8 cellular contexts compared by ENCODE assay signal in the genomic region with DNA sequence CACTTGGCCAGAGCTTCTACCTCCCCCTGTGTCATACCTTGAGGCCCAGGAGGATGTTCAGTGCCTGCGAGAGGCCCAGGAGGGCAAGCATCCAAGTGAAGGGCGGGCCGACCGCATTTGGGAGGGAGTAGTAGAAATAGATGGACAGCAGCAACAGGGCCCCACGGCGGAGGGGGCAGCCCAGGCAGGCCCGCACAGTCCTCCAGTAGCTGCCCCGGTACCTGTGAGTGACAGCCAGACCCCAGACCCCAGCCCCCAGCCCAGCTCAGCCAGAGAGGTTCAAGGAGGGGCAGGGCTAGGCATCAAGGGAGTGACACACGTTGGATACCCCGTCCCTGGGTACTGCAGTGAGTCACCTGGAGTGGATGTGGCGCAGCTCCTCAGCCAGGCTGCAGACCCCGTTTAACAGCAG. TPM values are rescaled to one million over a fixed set of nuclear protein-coding genes. Genes with fewer than 3 reads are reported as not detected.
DNase-seq lines count a peak whose midpoint lies in the region; ATAC-seq and TF ChIP-seq lines count a peak whose summit lies in the region.

No MANE protein-coding gene starts in this region.

- peak overlapping the region in 1 of 2 experiments; percentile 9 for H3K23ac ChIP-seq in mesenchymal stem cell (ENCODE audit: low read length in 2 of 2)

- intact Hi-C loops in Right ventricle myocardium superior (cut with DNase I): no loop called here
- intact Hi-C loops in Right ventricle myocardium inferior (cut with DNase I): loop anchor here (5.0 kb wide), 1 partner anchor 44 kb away; a partner anchor contains a TSS
- intact Hi-C loops in aorta (cut with DNase I): loop anchor here in 1 of 2 donors (2.0 to 5.0 kb wide), 2 partner anchors 32 to 44 kb away; a partner anchor contains a TSS

- 92% methylated on average over 12 of the region's 12 CpGs for WGBS in mesenchymal stem cell
- WGBS in aorta, 2 donors: 10% methylated on average over 12 of the region's 12 CpGs

- peak overlapping the region; percentile 81 to 95 for H2BK12ac ChIP-seq in mesenchymal stem cell (ENCODE audit: low read length in 2 of 2)

- peak overlapping the region; percentile 84 for H2BK15ac ChIP-seq in mesenchymal stem cell (ENCODE audit: low read depth, poor library complexity, severe bottlenecking)

- ATAC-seq in Right ventricle myocardium superior (ENCODE audit: poor library complexity): peak; percentile 23
- ATAC-seq in Right ventricle myocardium inferior: no peak
- ATAC-seq in aorta (ENCODE audit: low FRiP score): peak; percentile 48

- peak overlapping the region; percentile 96 for H3K27ac ChIP-seq in mesenchymal stem cell (ENCODE audit: low read length, poor library complexity, severe bottlenecking)
- H3K27ac ChIP-seq in aorta (ENCODE audit: low read depth in 1 of 2, low read length in 2 of 2): peak overlapping the region; percentile 96

- H3K9me3 ChIP-seq in mesenchymal stem cell (ENCODE audit: control insufficient read depth, low read length) (no peaks in the 10 kb centered on the region), aorta (ENCODE audit: control insufficient read depth, low read length) (no peaks in the 10 kb centered on the region), HAP-1 (no peaks in the 10 kb centered on the region)

- in situ Hi-C loops in astrocyte of the cerebellum (cut with HindIII; ENCODE audit: low sequenced_read_pairs): no loop called here
- in situ Hi-C loops in HAP-1 (cut with MboI; ENCODE audit: low sequenced_read_pairs): no loop called here

- peak overlapping the region; percentile 75 for H3K4me2 ChIP-seq in mesenchymal stem cell (ENCODE audit: low read length, poor library complexity, severe bottlenecking)

- H2AK5ac ChIP-seq in mesenchymal stem cell (ENCODE audit: low read length, severe bottlenecking): peak overlapping the region; percentile 95

- peak overlapping the region; percentile 94 for H3K9ac ChIP-seq in mesenchymal stem cell (ENCODE audit: low read length)

- peak overlapping the region; percentile 98 for H4K91ac ChIP-seq in mesenchymal stem cell (ENCODE audit: low read length)

- peak overlapping the region; percentile 95 for H4K8ac ChIP-seq in mesenchymal stem cell (ENCODE audit: low read length)

- H3K18ac ChIP-seq in mesenchymal stem cell (ENCODE audit: low read depth in 1 of 2, low read length in 2 of 2): peak overlapping the region; percentile 83 to 97

- peaks cover 10% of the 10 kb centered on the region for H3K79me1 ChIP-seq in mesenchymal stem cell (replicated peaks; ENCODE audit: low read length, poor library complexity, severe bottlenecking)

- H2BK5ac ChIP-seq in mesenchymal stem cell (ENCODE audit: low read depth, low read length, poor library complexity, severe bottlenecking): no peak overlapping the region

- H3K4ac ChIP-seq in mesenchymal stem cell (ENCODE audit: low read depth in 1 of 2, low read length in 2 of 2): peak overlapping the region; percentile 82 to 88

- H3K36me3 ChIP-seq in mesenchymal stem cell (ENCODE audit: control insufficient read depth in 1 of 2, insufficient read depth in 2 of 2, low read depth in 1 of 2, low read length in 2 of 2) (peaks cover 28 to 31% of the 10 kb centered on the region in 2 experiments), aorta (ENCODE audit: control insufficient read depth in 1 of 2, insufficient read depth in 2 of 2, low read length in 1 of 2) (peaks cover 0 to 5% of the 10 kb centered on the region in 2 donors), HAP-1 (replicated peaks) (no peaks in the 10 kb centered on the region)

- H3K4me3 ChIP-seq in astrocyte of the cerebellum (ENCODE audit: low read depth, low read length): peak overlapping the region; percentile 44
- H3K4me3 ChIP-seq in mesenchymal stem cell (ENCODE audit: insufficient read depth in 1 of 2, low read depth in 1 of 2, low read length in 2 of 2): peak overlapping the region in 1 of 2 experiments; percentile 86
- H3K4me3 ChIP-seq in aorta (ENCODE audit: low read length in 2 of 2): peak overlapping the region in 1 of 2 donors; percentile 34
- no peak overlapping the region for H3K4me3 ChIP-seq in HAP-1

- no peak for TF ChIP-seq CTCF in astrocyte of the cerebellum (IDR thresholded peaks at IDR 0.05; ENCODE audit: low read depth, low read length, missing control alignments)

- peak overlapping the region in 1 of 2 experiments; percentile 74 for H3K14ac ChIP-seq in mesenchymal stem cell (ENCODE audit: low read length in 2 of 2)

- H3K4me1 ChIP-seq in mesenchymal stem cell (ENCODE audit: control insufficient read depth, insufficient read depth, low read depth, low read length): peaks cover 19% of the 10 kb centered on the region
- H3K4me1 ChIP-seq in aorta (ENCODE audit: control insufficient read depth in 1 of 2, insufficient read depth in 2 of 2, low read length in 2 of 2): no peaks in the 10 kb centered on the region
- peaks cover 10% of the 10 kb centered on the region; the same call in 1 of the 2 replicates for H3K4me1 ChIP-seq in HAP-1

- DNase-seq in Right ventricle myocardium superior (peak; percentile 70), Right ventricle myocardium inferior (ENCODE audit: missing footprints) (no peak), astrocyte of the cerebellum (ENCODE audit: low read depth) (no peak), mesenchymal stem cell (no peak), aorta (peak; percentile 72 to 88), NCI-H128 (lab: John Stamatoyannopoulos, UW; ENCODE audit: unreplicated experiment) (no peak), HAP-1 (ENCODE audit: low spot score in 2 of 2) (no peak)
- DNase-seq in activated CD4-positive, CD25-positive, alpha-beta regulatory T cell treated with anti-CD3 and anti-CD28 coated beads, Interleukin-2, amount 50 U/mL, for 72 hours: no peak

- no peaks in the 10 kb centered on the region for H3K27me3 ChIP-seq in mesenchymal stem cell (ENCODE audit: control insufficient read depth in 1 of 2, insufficient read depth in 1 of 2, low read length in 2 of 2)
- no peaks in the 10 kb centered on the region for H3K27me3 ChIP-seq in aorta (ENCODE audit: control insufficient read depth in 1 of 2, insufficient read depth in 2 of 2, low read length in 1 of 2)
- H3K27me3 ChIP-seq in HAP-1 (ENCODE audit: low read depth): no peaks in the 10 kb centered on the region

- H2BK120ac ChIP-seq in mesenchymal stem cell (ENCODE audit: low read depth, low read length): peak overlapping the region; percentile 99

- no peak overlapping the region for H2AFZ ChIP-seq in mesenchymal stem cell (ENCODE audit: low read depth, low read length)

RNA-seq across cellular contexts. Expression of a gene that starts 1.4 kb away (rescaled TPM):
- total RNA-seq in Right ventricle myocardium superior (39.0 TPM), Right ventricle myocardium inferior (47.2 TPM), aorta (100 to 1,000 TPM; 111 to 151 TPM)
- 63.5 TPM for polyA plus RNA-seq in mesenchymal stem cell (2013, experiment 1 of 2)
- 59.7 TPM for polyA plus RNA-seq in mesenchymal stem cell (2013, experiment 2 of 2)
- polyA plus RNA-seq in aorta: 100 to 1,000 TPM in 1 of 2 donors, 10 to 100 TPM in 1; 23.9 to 180 TPM

RNA-seq across cellular contexts. Expression of a gene that starts 10.3 kb away (rescaled TPM):
- total RNA-seq in Right ventricle myocardium superior: not detected
- total RNA-seq in Right ventricle myocardium inferior: not detected
- not detected for polyA plus RNA-seq in mesenchymal stem cell (2013, experiment 1 of 2)
- not detected for polyA plus RNA-seq in mesenchymal stem cell (2013, experiment 2 of 2)
- total RNA-seq in aorta: not detected
- not detected for polyA plus RNA-seq in aorta

RNA-seq across cellular contexts. Expression of a gene that starts 18.6 kb away (rescaled TPM):
- 18.0 TPM for total RNA-seq in Right ventricle myocardium superior
- total RNA-seq in Right ventricle myocardium inferior: 21.4 TPM
- polyA plus RNA-seq in mesenchymal stem cell (2013, experiment 1 of 2): 0.30 TPM
- 0.49 TPM for polyA plus RNA-seq in mesenchymal stem cell (2013, experiment 2 of 2)
- 10 to 100 TPM; 33.2 to 51.3 TPM for total RNA-seq in aorta
- polyA plus RNA-seq in aorta: 10 to 100 TPM in 1 of 2 donors, 1 to 10 TPM in 1; 6.1 to 11.6 TPM

RNA-seq across cellular contexts. Expression of a gene that starts 41.8 kb away (rescaled TPM):
- total RNA-seq in Right ventricle myocardium superior: 11.5 TPM
- total RNA-seq in Right ventricle myocardium inferior: 7.9 TPM
- polyA plus RNA-seq in mesenchymal stem cell (2013, experiment 1 of 2): 14.4 TPM
- polyA plus RNA-seq in mesenchymal stem cell (2013, experiment 2 of 2): 17.7 TPM
- 10 to 100 TPM; 18.5 to 26.4 TPM for total RNA-seq in aorta
- 1 to 10 TPM; 4.3 to 9.7 TPM for polyA plus RNA-seq in aorta

Comparison
In these comparisons a context has a peak if more than half of its experiments do, and no peak if none do; other contexts are left out.
1. DNase-seq: peak in Right ventricle myocardium superior (single experiment) and aorta (2 of 2); none in Right ventricle myocardium inferior (single experiment), astrocyte of the cerebellum (single experiment), mesenchymal stem cell (single experiment), NCI-H128 (single experiment), activated CD4-positive, CD25-positive, alpha-beta regulatory T cell treated with anti-CD3 and anti-CD28 coated beads, Interleukin-2, amount 50 U/mL, for 72 hours (single experiment) and HAP-1 (0 of 2).